ENCODE assay signal across 8 cellular contexts in genomic region chr2:231662028-231662810, GRCh38. TPM values are rescaled to one million over a fixed set of nuclear protein-coding genes. Genes with fewer than 3 reads are reported as not detected.
A peak's percentile ranks its signal among the peaks of the same experiment; 100 is the strongest.
DNase-seq lines count a peak whose midpoint lies in the region; ATAC-seq and TF ChIP-seq lines count a peak whose summit lies in the region.

No MANE protein-coding gene starts in this region.

- peak overlapping the region; percentile 72 for H3K4me3 Mint-ChIP-seq in activated CD4-positive, alpha-beta T cell treated with anti-CD3 and anti-CD28 coated beads for 36 hours
- H3K4me3 Mint-ChIP-seq in chondrocyte (ENCODE audit: unreplicated experiment), result peak overlapping the region; percentile 53

- TF ChIP-seq CTCF in GM13976 (IDR thresholded peaks at IDR 0.05; ENCODE audit: borderline replicate concordance, control extremely low read depth, extremely low read depth, insufficient read depth, missing control alignments) (no peak), chondrocyte (IDR thresholded peaks at IDR 0.05) (no peak)

- H3K4me1 Mint-ChIP-seq in activated CD4-positive, alpha-beta T cell treated with anti-CD3 and anti-CD28 coated beads for 36 hours, result peaks cover 23% of the 10 kb centered on the region
- peaks cover 33% of the 10 kb centered on the region for H3K4me1 Mint-ChIP-seq in chondrocyte (ENCODE audit: low read depth)

- intact Hi-C loops in activated CD4-positive, alpha-beta T cell treated with anti-CD3 and anti-CD28 coated beads for 36 hours (cut with DNase I, micrococcal nuclease), result loop anchor here (1.0 to 5.0 kb wide), 12 partner anchors 13 to 198 kb away; partner anchors contain the start of genes PDE6D (in 2 of the 2), COPS7B (in 1 of the 2) and NCL (in 1 of the 2)

- H3K9me3 Mint-ChIP-seq in activated CD4-positive, alpha-beta T cell treated with anti-CD3 and anti-CD28 coated beads for 36 hours (ENCODE audit: low read depth), result no peaks in the 10 kb centered on the region
- H3K9me3 Mint-ChIP-seq in chondrocyte (ENCODE audit: low read depth), result no peaks in the 10 kb centered on the region

- H3K27ac Mint-ChIP-seq in activated CD4-positive, alpha-beta T cell treated with anti-CD3 and anti-CD28 coated beads for 36 hours, result peak overlapping the region; percentile 96
- peak overlapping the region; percentile 81 for H3K27ac Mint-ChIP-seq in chondrocyte (ENCODE audit: unreplicated experiment)

- peaks cover 4% of the 10 kb centered on the region for H3K36me3 Mint-ChIP-seq in activated CD4-positive, alpha-beta T cell treated with anti-CD3 and anti-CD28 coated beads for 36 hours (ENCODE audit: low read depth)
- no peaks in the 10 kb centered on the region for H3K36me3 Mint-ChIP-seq in chondrocyte (ENCODE audit: low read depth)

- in situ Hi-C loops in GM13976 (cut with MboI; ENCODE audit: low sequenced_read_pairs, unreplicated experiment), result no loop called here

- peak; percentile 71 for ATAC-seq in HG02678 (IDR thresholded peaks at IDR 0.05; ENCODE audit: unreplicated experiment)
- ATAC-seq in activated CD4-positive, alpha-beta T cell treated with anti-CD3 and anti-CD28 coated beads for 36 hours, result peak; percentile 92

- no peaks in the 10 kb centered on the region for H3K27me3 Mint-ChIP-seq in activated CD4-positive, alpha-beta T cell treated with anti-CD3 and anti-CD28 coated beads for 36 hours
- no peaks in the 10 kb centered on the region for H3K27me3 Mint-ChIP-seq in chondrocyte (ENCODE audit: low read depth)

- peak; percentile 97 for DNase-seq in GM13976 (ENCODE audit: low spot score)
- DNase-seq in NCI-H146 treated with DMSO at 0.1 percent for 48 hours (lab: John Stamatoyannopoulos, UW; ENCODE audit: unreplicated experiment), result peak; percentile 87
- DNase-seq in activated CD4-positive, alpha-beta T cell treated with anti-CD3 and anti-CD28 coated beads for 36 hours, result peak; percentile 98
- DNase-seq in chondrocyte (ENCODE audit: low spot score), result no peak
- peak; percentile 97 for DNase-seq in kidney tubule cell (ENCODE audit: low spot score)
- peak; percentile 91 to 94 for DNase-seq in stimulated activated CD4-positive, alpha-beta T cell treated with anti-CD3 and anti-CD28 coated beads, Interleukin-15, amount 100 ng/mL, for 48 hours (ENCODE audit: low read depth in 2 of 2)
- no peak for DNase-seq in NCI-H526 treated with DMSO at 0.1 percent for 48 hours (lab: John Stamatoyannopoulos, UW)

- POLR2A ChIA-PET in activated CD4-positive, alpha-beta T cell treated with anti-CD3 and anti-CD28 coated beads for 36 hours (lab: Charles Lee), result interaction anchor here (1.0 to 2.6 kb wide), 7 partner anchors 45 to 198 kb away, joined by 3 to 10 read pairs (median 4); partner anchors contain the start of genes NCL and PTMA

- CTCF ChIA-PET in activated CD4-positive, alpha-beta T cell treated with anti-CD3 and anti-CD28 coated beads for 36 hours (lab: Charles Lee), result interaction anchor here (0.5 to 10.4 kb wide), 9 partner anchors 13 to 51 kb away, joined by 3 to 90 read pairs (median 3); no protein-coding TSS in a partner anchor

RNA-seq across cellular contexts. Expression of gene PTMA, which starts 46.1 kb away (rescaled TPM):
- total RNA-seq in activated CD4-positive, alpha-beta T cell treated with anti-CD3 and anti-CD28 coated beads for 36 hours, result 1,000 to 10,000 TPM; 2,106 to 2,969 TPM
- total RNA-seq in chondrocyte, result 391 to 435 TPM (median 409 TPM) in 3 replicates

Comparison
In these comparisons a context has a peak if more than half of its experiments do, and no peak if none do; other contexts are left out.
1. DNase-seq: peak in GM13976 (single experiment), NCI-H146 treated with DMSO at 0.1 percent for 48 hours (single experiment), activated CD4-positive, alpha-beta T cell treated with anti-CD3 and anti-CD28 coated beads for 36 hours (single experiment), kidney tubule cell (single experiment) and stimulated activated CD4-positive, alpha-beta T cell treated with anti-CD3 and anti-CD28 coated beads, Interleukin-15, amount 100 ng/mL, for 48 hours (2 of 2); none in chondrocyte (single experiment) and NCI-H526 treated with DMSO at 0.1 percent for 48 hours (single experiment).